Comparison of ENCODE assay signal across 25 cellular contexts in genomic region chr14:101333335-101334280, GRCh38.
DNase-seq lines count a peak whose midpoint lies in the region; ATAC-seq and TF ChIP-seq lines count a peak whose summit lies in the region.
"Had no signal": no experiment of that assay in that cellular context is flagged by ENCODE, and none has a peak within 500 bp of the region (broad histone marks: within the 10 kb centered on the region; RNA-seq: fewer than 3 reads in every experiment).

No MANE protein-coding gene starts in this region.

- H3K4me2 ChIP-seq in mammary epithelial cell (ENCODE audit: insufficient read depth, low read depth, low read length), result no peak overlapping the region
- H3K4me2 ChIP-seq: BLaER1 treated with 17β-estradiol and CSF1 and Interleukin-3, amounts not matched to agents 10 nM and 100 nM; SK-N-SH had no signal

- H3K4me3 ChIP-seq in mammary epithelial cell (replicated peaks in 1 of 3; ENCODE audit: insufficient read depth in 1 of 3, low read depth in 2 of 3, low read length in 3 of 3) (no peak overlapping the region), ectodermal cell (ENCODE audit: insufficient read depth, low read depth, low read length) (no peak overlapping the region), left lung (no peak overlapping the region)
- H3K4me3 ChIP-seq: BLaER1 treated with 17β-estradiol and CSF1 and Interleukin-3, amounts not matched to agents 10 nM and 100 nM; GM23248; HAP-1 had no signal

- H3K9me3 Mint-ChIP-seq in MCF 10A (ENCODE audit: unreplicated experiment), result no peaks in the 10 kb centered on the region
- no peaks in the 10 kb centered on the region for H3K9me3 Mint-ChIP-seq in osteocyte (ENCODE audit: unreplicated experiment)
- H3K9me3 Mint-ChIP-seq: CD4-positive, alpha-beta memory T cell had no signal

- no peak for ATAC-seq in left lung

- in situ Hi-C loops in mammary epithelial cell (cut with MboI; ENCODE audit: low sequenced_read_pairs in 2 of 2), result no loop called here

- no peaks in the 10 kb centered on the region for H3K79me2 ChIP-seq in mammary epithelial cell (ENCODE audit: insufficient read depth, low read length)

- H3K4me1 ChIP-seq in mammary epithelial cell (ENCODE audit: insufficient read depth, low read length) (no peaks in the 10 kb centered on the region), ectodermal cell (ENCODE audit: control insufficient read depth, insufficient read depth, low read length) (peaks cover 30% of the 10 kb centered on the region), left lung (no peaks in the 10 kb centered on the region)
- H3K4me1 ChIP-seq: BLaER1 treated with 17β-estradiol and CSF1 and Interleukin-3, amounts not matched to agents 10 nM and 100 nM; HAP-1 had no signal

- dilution Hi-C loops in mammary epithelial cell (cut with HindIII; ENCODE audit: low sequenced_read_pairs), result no loop called here

- no peaks in the 10 kb centered on the region for H4K20me1 ChIP-seq in mammary epithelial cell (ENCODE audit: insufficient read depth, low read length)
- H4K20me1 ChIP-seq: BLaER1 treated with 17β-estradiol and CSF1 and Interleukin-3, amounts not matched to agents 10 nM and 100 nM had no signal

- H3K9me3 ChIP-seq in mammary epithelial cell (replicated peaks; ENCODE audit: insufficient read depth, low read length) (peaks cover 10% of the 10 kb centered on the region), ectodermal cell (ENCODE audit: control insufficient read depth, low read length) (no peaks in the 10 kb centered on the region), left lung (no peaks in the 10 kb centered on the region)
- H3K9me3 ChIP-seq: BLaER1 treated with 17β-estradiol and CSF1 and Interleukin-3, amounts not matched to agents 10 nM and 100 nM; HAP-1; SK-N-SH had no signal

- 61% methylated on average over 13 of the region's 20 CpGs for WGBS in mammary epithelial cell (ENCODE audit: low coverage, missing lambda C conversion rate)
- WGBS in ectodermal cell, 2 experiments, result 87 to 89% methylated on average over 20 of the region's 20 CpGs

- H3K4me3 Mint-ChIP-seq in MCF 10A (ENCODE audit: unreplicated experiment), result no peak overlapping the region
- no peak overlapping the region for H3K4me3 Mint-ChIP-seq in osteocyte (ENCODE audit: unreplicated experiment)
- H3K4me3 Mint-ChIP-seq: CD4-positive, alpha-beta memory T cell had no signal

- peak; percentile 29 for DNase-seq in MCF 10A (ENCODE audit: unreplicated experiment)
- DNase-seq in mammary epithelial cell, result no peak
- peak; percentile 67 for DNase-seq in osteocyte (ENCODE audit: extremely low spot score, unreplicated experiment)
- no peak for DNase-seq in activated CD4-positive, CD25-positive, alpha-beta regulatory T cell treated with anti-CD3 and anti-CD28 coated beads, Interleukin-2, amount 50 U/mL, for 72 hours
- no peak for DNase-seq in left lung
- DNase-seq in NCI-H748 treated with DMSO at 0.1 percent for 48 hours (lab: John Stamatoyannopoulos, UW), result no peak
- DNase-seq: Caco-2; CD4-positive, alpha-beta memory T cell; DND-41; GM23248; KG1; MV-4-11; NCI-H1694; NCI-H2081; NCI-H446; NCI-H526; SHP77 treated with DMSO at 0.1 percent for 48 hours; SK-N-SH had no signal

- BruUV-seq in MCF 10A (replicated peaks; lab: Mats Ljungman, UMichigan) (no TSS peak), mammary epithelial cell (replicated peaks; lab: Mats Ljungman, UMichigan) (no TSS peak)

- H3K4me1 Mint-ChIP-seq in MCF 10A (ENCODE audit: insufficient read depth, unreplicated experiment), result no peaks in the 10 kb centered on the region
- no peaks in the 10 kb centered on the region for H3K4me1 Mint-ChIP-seq in osteocyte (ENCODE audit: unreplicated experiment)

- H3K9ac ChIP-seq in mammary epithelial cell (ENCODE audit: insufficient read depth, low read length), result no peak overlapping the region
- H3K9ac ChIP-seq: BLaER1 treated with 17β-estradiol and CSF1 and Interleukin-3, amounts not matched to agents 10 nM and 100 nM; GM23248; SK-N-SH had no signal

- POLR2A ChIA-PET in MCF 10A (lab: Yijun Ruan, JAX), result no interaction called here

- H3K27me3 Mint-ChIP-seq in MCF 10A (ENCODE audit: insufficient read depth, unreplicated experiment) (peaks cover 59% of the 10 kb centered on the region), osteocyte (ENCODE audit: unreplicated experiment) (no peaks in the 10 kb centered on the region)

- H3K27me3 ChIP-seq in mammary epithelial cell (ENCODE audit: insufficient read depth, low read length), result no peaks in the 10 kb centered on the region
- H3K27me3 ChIP-seq in ectodermal cell (ENCODE audit: control insufficient read depth, insufficient read depth, low read length, poor library complexity, severe bottlenecking), result peaks cover 11% of the 10 kb centered on the region
- H3K27me3 ChIP-seq in left lung, result peaks cover 0 to 42% of the 10 kb centered on the region in 2 donors
- H3K27me3 ChIP-seq: BLaER1 treated with 17β-estradiol and CSF1 and Interleukin-3, amounts not matched to agents 10 nM and 100 nM had no signal

- TF ChIP-seq CTCF in MCF 10A (IDR thresholded peaks at IDR 0.05; ENCODE audit: unreplicated experiment) (no peak), mammary epithelial cell (conservative IDR thresholded peaks at IDR 0.05 in 1 of 2, IDR thresholded peaks at IDR 0.05 in 1 of 2; ENCODE audit: extremely low read depth in 1 of 2, insufficient read depth in 1 of 2, low read depth in 1 of 2, low read length in 2 of 2) (no peak), osteocyte (IDR thresholded peaks at IDR 0.05) (no peak), left lung (IDR thresholded peaks at IDR 0.05) (no peak)

- no peaks in the 10 kb centered on the region for H3K36me3 Mint-ChIP-seq in MCF 10A (ENCODE audit: insufficient read depth, unreplicated experiment)
- no peaks in the 10 kb centered on the region for H3K36me3 Mint-ChIP-seq in osteocyte (ENCODE audit: unreplicated experiment)
- H3K36me3 Mint-ChIP-seq: CD4-positive, alpha-beta memory T cell had no signal

- H2AFZ ChIP-seq in mammary epithelial cell (ENCODE audit: low read depth, low read length), result no peak overlapping the region
- H2AFZ ChIP-seq: GM23248 had no signal

- H3K27ac Mint-ChIP-seq in MCF 10A (ENCODE audit: low read depth, unreplicated experiment) (no peak overlapping the region), osteocyte (ENCODE audit: unreplicated experiment) (no peak overlapping the region)
- H3K27ac Mint-ChIP-seq: CD4-positive, alpha-beta memory T cell had no signal

- intact Hi-C loops in MCF 10A (cut with micrococcal nuclease), result no loop called here
- intact Hi-C loops in mammary epithelial cell (cut with micrococcal nuclease), result no loop called here
- intact Hi-C loops in left lung (cut with DNase I), result no loop called here

- H3K36me3 ChIP-seq in mammary epithelial cell (ENCODE audit: insufficient read depth, low read length), result no peaks in the 10 kb centered on the region
- H3K36me3 ChIP-seq in ectodermal cell (ENCODE audit: control insufficient read depth, insufficient read depth, low read length), result no peaks in the 10 kb centered on the region
- no peaks in the 10 kb centered on the region for H3K36me3 ChIP-seq in left lung
- H3K36me3 ChIP-seq: BLaER1 treated with 17β-estradiol and CSF1 and Interleukin-3, amounts not matched to agents 10 nM and 100 nM; HAP-1 had no signal

- CTCF ChIA-PET in MCF 10A (lab: Yijun Ruan, JAX) (no interaction called here), mammary epithelial cell (lab: Charles Lee; ENCODE audit: low non-redundant PET) (no interaction called here)

- H3K27ac ChIP-seq in mammary epithelial cell (ENCODE audit: insufficient read depth, low read depth, low read length) (no peak overlapping the region), angular gyrus (ENCODE audit: low read depth, low read length) (peak overlapping the region; percentile 56), ectodermal cell (ENCODE audit: insufficient read depth, low read depth, low read length, poor library complexity, severe bottlenecking) (peak overlapping the region; percentile 5), left lung (no peak overlapping the region)
- H3K27ac ChIP-seq: 22Rv1; BLaER1 treated with 17β-estradiol and CSF1 and Interleukin-3, amounts not matched to agents 10 nM and 100 nM; GM23248; HL-60; RWPE1 had no signal

Comparison
In these comparisons a context has a peak if more than half of its experiments do, and no peak if none do; other contexts are left out.
1. DNase-seq: peak in MCF 10A (single experiment) and osteocyte (single experiment); none in mammary epithelial cell (single experiment), activated CD4-positive, CD25-positive, alpha-beta regulatory T cell treated with anti-CD3 and anti-CD28 coated beads, Interleukin-2, amount 50 U/mL, for 72 hours (single experiment), left lung (0 of 2) and NCI-H748 treated with DMSO at 0.1 percent for 48 hours (single experiment).
2. H3K27ac ChIP-seq: peak in angular gyrus (single experiment) and ectodermal cell (single experiment); none in mammary epithelial cell (single experiment) and left lung (0 of 2).